Comparison of ENCODE assay signal across 1 cellular context in the genomic region with DNA sequence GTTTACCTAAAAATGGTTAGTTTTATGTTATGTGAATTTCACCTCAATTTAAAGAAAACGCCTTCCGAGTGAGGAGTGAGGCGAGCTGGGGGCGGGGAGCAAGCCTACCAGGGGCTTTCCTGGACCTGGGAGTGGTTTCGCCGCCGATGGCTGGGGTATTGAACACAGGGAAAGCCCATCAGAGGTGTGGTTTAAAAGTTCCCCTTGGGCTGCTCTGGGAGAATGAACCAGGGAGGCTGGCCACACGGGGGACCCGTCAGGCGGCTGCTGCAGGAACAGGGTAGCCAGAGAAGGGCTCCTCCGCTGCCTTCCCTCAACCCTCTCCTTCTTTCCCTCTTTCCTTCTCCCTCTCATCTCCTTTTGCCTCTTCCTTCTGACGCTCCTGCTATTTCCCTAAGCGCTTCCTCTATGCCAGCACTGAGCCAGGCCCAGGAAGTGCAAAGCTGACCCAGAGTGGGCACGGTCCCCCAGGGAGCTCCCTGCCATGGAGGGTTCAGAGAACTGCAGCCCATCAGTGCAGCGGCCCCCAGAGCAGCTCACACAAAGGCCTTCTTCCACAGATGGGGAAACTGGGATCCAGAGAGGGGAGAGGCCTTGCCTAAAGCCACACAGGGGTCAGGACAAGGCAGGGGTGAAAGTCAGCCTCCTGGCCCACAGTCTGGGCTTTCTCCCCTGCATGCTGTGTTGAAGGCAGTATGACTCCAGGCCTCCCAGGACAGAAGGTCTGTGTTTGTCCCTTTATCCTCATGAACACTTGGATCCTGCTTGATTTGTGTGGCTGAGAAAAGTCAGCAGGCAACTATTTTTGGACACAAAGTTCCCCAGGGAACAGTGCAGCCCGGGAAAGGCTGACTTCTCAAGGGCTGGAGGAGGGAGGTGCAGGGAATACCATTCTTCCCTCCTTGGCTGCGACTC.
TF ChIP-seq lines count a peak whose summit lies in the region.

No MANE protein-coding gene starts in this region.

TF ChIP-seq in K562, 482 proteins besides CTCF, POLR2A, EP300 and RAD21:
- no peak for TF ChIP-seq OTX1 (CRISPR knock-in tag; IDR thresholded peaks at IDR 0.05)
- peak; percentile 42 for TF ChIP-seq POLR2G (IDR thresholded peaks at IDR 0.05; ENCODE audit: low read depth, low read length)
- TF ChIP-seq BHLHE40 (IDR thresholded peaks at IDR 0.05; ENCODE audit: low read length) = no peak
- 0 out of 2 replicates have a peak, but pooled peaks have one; percentile 27 for TF ChIP-seq RBFOX2 (IDR thresholded peaks at IDR 0.05; ENCODE audit: low read depth, low read length)
TF ChIP-seq in K562: peak in this region for 2.
